27 cellular contexts compared by ENCODE assay signal in genomic region chr17:12664252-12664651, GRCh38. TPM values are rescaled to one million over a fixed set of nuclear protein-coding genes. Genes with fewer than 3 reads are reported as not detected.
DNase-seq lines count a peak whose midpoint lies in the region; ATAC-seq, FAIRE-seq and TF ChIP-seq lines count a peak whose summit lies in the region.
"Had no signal": no experiment of that assay in that cellular context is flagged by ENCODE, and none has a peak within 500 bp of the region (broad histone marks: within the 10 kb centered on the region; RNA-seq: fewer than 3 reads in every experiment).

No MANE protein-coding gene starts in this region.

- ATAC-seq in A549 (no peak), GM19328 (IDR thresholded peaks at IDR 0.05; ENCODE audit: unreplicated experiment) (no peak)
- ATAC-seq: stimulated activated naive B cell treated with anti-CD40 and anti-IgM and Interleukin-4, amounts not matched to agents 10 μg/mL and 1 μg/mL and 100 μg/mL, for 72 hours had no signal

- no peak overlapping the region for H3K9ac ChIP-seq in iPS-15b (ENCODE audit: low read depth, low read length)
- H3K9ac ChIP-seq: BLaER1 treated with 17β-estradiol and CSF1 and Interleukin-3, amounts not matched to agents 10 nM and 100 nM had no signal

- TF ChIP-seq POLR2A in A549 (IDR thresholded peaks at IDR 0.05; ENCODE audit: low read length) (no peak), sigmoid colon (IDR thresholded peaks at IDR 0.05) (no peak)

- no peaks in the 10 kb centered on the region for H3K36me3 ChIP-seq in iPS-15b (ENCODE audit: control insufficient read depth, insufficient read depth, low read length)
- H3K36me3 ChIP-seq in sigmoid colon = no peaks in the 10 kb centered on the region
- H3K36me3 ChIP-seq: BLaER1 treated with 17β-estradiol and CSF1 and Interleukin-3, amounts not matched to agents 10 nM and 100 nM; WERI-Rb-1 had no signal

- no peak overlapping the region for H3K4me3 ChIP-seq in A549
- H3K4me3 ChIP-seq in WI38 (ENCODE audit: low read depth, low read length) = peak overlapping the region; percentile 84
- peak overlapping the region; percentile 76 for H3K4me3 ChIP-seq in iPS-15b (ENCODE audit: low read depth, low read length)
- H3K4me3 ChIP-seq in sigmoid colon = peak overlapping the region in 3 of 4 donors; percentile 68 to 87 (median 71)
- H3K4me3 ChIP-seq: PC-9 had no signal

- H3K27me3 ChIP-seq in iPS-15b (ENCODE audit: control insufficient read depth, insufficient read depth, low read length) (peaks cover 29% of the 10 kb centered on the region), sigmoid colon (peaks cover 0 to 4% (median 0%) of the 10 kb centered on the region in 3 donors)

- POLR2A ChIA-PET in A549 (lab: Yijun Ruan, JAX) = interaction anchor here (1.6 kb wide), 1 partner anchor 37 kb away, joined by 12 read pairs; no protein-coding TSS in a partner anchor

- intact Hi-C loops in sigmoid colon (cut with DNase I) = loop anchor here (2.0 kb wide), 1 partner anchor 79 kb away; no protein-coding TSS in a partner anchor

- peak overlapping the region; percentile 85; the same call in 2 of the 3 replicates for H3K4me2 ChIP-seq in A549
- H3K4me2 ChIP-seq: PC-9 had no signal

- CTCF ChIA-PET in A549 (lab: Yijun Ruan, JAX) = interaction anchor here (1.3 to 6.3 kb wide), 6 partner anchors 25 to 483 kb away, joined by 3 to 219 read pairs (median 6); no protein-coding TSS in a partner anchor

- H3K9me3 ChIP-seq in A549 (no peaks in the 10 kb centered on the region), iPS-15b (ENCODE audit: control insufficient read depth, insufficient read depth, low read length) (no peaks in the 10 kb centered on the region), sigmoid colon (no peaks in the 10 kb centered on the region)

- no peak for TF ChIP-seq RAD21 in A549 (conservative IDR thresholded peaks at IDR 0.05 in 1 of 2, IDR thresholded peaks at IDR 0.05 in 1 of 2)

- H3K4me1 ChIP-seq in A549 = peaks cover 38% of the 10 kb centered on the region
- no peaks in the 10 kb centered on the region for H3K4me1 ChIP-seq in iPS-15b (ENCODE audit: control insufficient read depth, insufficient read depth, low read length)
- peaks cover 0 to 36% (median 14%) of the 10 kb centered on the region in 4 donors for H3K4me1 ChIP-seq in sigmoid colon

- in situ Hi-C loops in ACHN (cut with HindIII; ENCODE audit: low pct_ligation_motif_present, low pct_unique_long_range_greater_than_20kb, low sequenced_read_pairs) = no loop called here

- 93% methylated on average over 11 of the region's 11 CpGs for WGBS in A549 (ENCODE audit: missing lambda C conversion rate)
- 78 to 79% methylated on average over 11 of the region's 11 CpGs for WGBS in sigmoid colon, 2 donors

- TF ChIP-seq CTCF in A549 (IDR thresholded peaks at IDR 0.05) (no peak), WI38 (IDR thresholded peaks at IDR 0.05; ENCODE audit: low read depth, low read length) (no peak), sigmoid colon (IDR thresholded peaks at IDR 0.05) (no peak)

- peak overlapping the region in 1 of 2 experiments; percentile 80; a peak in 2 of 6 replicates for H3K27ac ChIP-seq in A549
- H3K27ac ChIP-seq in sigmoid colon = peak overlapping the region; percentile 88 to 97 (median 92)
- H3K27ac ChIP-seq: BLaER1 treated with 17β-estradiol and CSF1 and Interleukin-3, amounts not matched to agents 10 nM and 100 nM; foreskin keratinocyte; PC-9; WERI-Rb-1 had no signal

- no peak for FAIRE-seq in A549 (lab: Jason Lieb, UNC)

- no peak for TF ChIP-seq EP300 in A549 (IDR thresholded peaks at IDR 0.05)
- TF ChIP-seq EP300 in sigmoid colon (IDR thresholded peaks at IDR 0.05) = no peak

- DNase-seq in A549 (ENCODE audit: low read depth in 1 of 2, low spot score in 1 of 2) = no peak
- no peak for DNase-seq in sigmoid colon
- no peak for DNase-seq in HUDEP-2 (lab: John Stamatoyannopoulos, UW; ENCODE audit: unreplicated experiment in 76 of 76)
- no peak for DNase-seq in ACHN
- no peak for DNase-seq in NCI-H446 (lab: John Stamatoyannopoulos, UW)
- DNase-seq: activated CD4-positive, alpha-beta T cell treated with anti-CD3 and anti-CD28 coated beads, Interleukin-2, amount 10 ng/mL, durations not matched to agents 7 days and 5 days; activated naive CD4-positive, alpha-beta T cell treated with anti-CD3 and anti-CD28 coated beads for 36 hours; foreskin keratinocyte; immature natural killer cell; left colon; NCI-H1048; NCI-H187 treated with DMSO at 0.1 percent for 48 hours; NCI-H526; NK-92 treated with Interleukin-12 subunit alpha and Interleukin-12 subunit beta, amount 100 ng/mL, for 24 hours; nucleus accumbens; PC-9; SHP77; stimulated activated CD4-positive, alpha-beta T cell treated with anti-CD3 and anti-CD28 coated beads, Interleukin-12 subunit alpha, Interleukin-12 subunit beta, amount 100 ng/mL, for 4 hours; stimulated activated naive B cell treated with anti-CD40 and anti-IgM and Interleukin-4, amounts not matched to agents 10 μg/mL and 1 μg/mL and 100 μg/mL, for 72 hours; SW 1271; T1000 had no signal

TF ChIP-seq in A549, 52 proteins besides CTCF, POLR2A, EP300 and RAD21:
- peak; percentile 5 to 78; a peak in 2 of 4 replicates for TF ChIP-seq CEBPB (IDR thresholded peaks at IDR 0.05)
- TF ChIP-seq FOSL2 (IDR thresholded peaks at IDR 0.05) = no peak
- no peak for TF ChIP-seq FOSL2 (CRISPR knock-in tag; IDR thresholded peaks at IDR 0.05)
TF ChIP-seq in A549: peak in this region for 1.

RNA-seq across cellular contexts. Expression of gene MYOCD, which starts 1.4 kb away (rescaled TPM):
- polyA plus RNA-seq in A549 (2011; rRNA removed) (8.6 and 12.4 TPM in 2 replicates), A549 (2017; fragmentation: RNase III; extraction: RNeasy Plus Mini Kit Qiagen cat#74134 plus additional on column Dnase treatment) (7.1 to 14.2 TPM (median 12.5 TPM) in 3 replicates), sigmoid colon (1 to 10 TPM in 1 of 3 donors, under 1 TPM in 2; 0.46 to 5.9 (median 0.60) TPM)
- polyA plus RNA-seq in A549 (2012; cell fraction: cytosol; rRNA removed) = 2.3 and 3.9 TPM in 2 replicates
- polyA plus RNA-seq in A549 (2012; cell fraction: nucleus; rRNA removed) = 5.8 and 7.1 TPM in 2 replicates
- polyA minus RNA-seq in A549 (2011; rRNA and poly(A)+ RNA removed) = 19.9 and 22.4 TPM in 2 replicates
- 100 to 1,000 TPM; 108 to 168 (median 120) TPM for total RNA-seq in sigmoid colon
- total RNA-seq: activated CD4-positive, alpha-beta T cell treated with anti-CD3 and anti-CD28 coated beads, Interleukin-2, amount 10 ng/mL, durations not matched to agents 7 days and 5 days; activated naive CD4-positive, alpha-beta T cell treated with anti-CD3 and anti-CD28 coated beads for 36 hours; foreskin keratinocyte; PC-9; renal cortical epithelial cell had no signal
- polyA plus RNA-seq: immature natural killer cell had no signal
